Comparison of ENCODE assay signal across 12 cellular contexts in genomic region chr19:46953955-46954501, GRCh38.
DNase-seq lines count a peak whose midpoint lies in the region; ATAC-seq and TF ChIP-seq lines count a peak whose summit lies in the region.
"Had no signal": no experiment of that assay in that cellular context is flagged by ENCODE, and none has a peak within 500 bp of the region (broad histone marks: within the 10 kb centered on the region; RNA-seq: fewer than 3 reads in every experiment).

No MANE protein-coding gene starts in this region.

- peak overlapping the region; percentile 29 to 57 for H2BK12ac ChIP-seq in mesenchymal stem cell (ENCODE audit: low read length in 2 of 2)

- no peak for DNase-seq in activated naive CD4-positive, alpha-beta T cell treated with Interleukin-2 at 50 U/mL for 16 hours
- DNase-seq in mesenchymal stem cell (no peak), vagina (ENCODE audit: extremely low spot score in 2 of 2) (no peak), GOT3 (lab: John Stamatoyannopoulos, UW) (no peak)
- DNase-seq in stimulated activated naive B cell treated with anti-CD40 and anti-IgM and Interleukin-4, amounts not matched to agents 10 μg/mL and 1 μg/mL and 100 μg/mL, for 72 hours = no peak
- DNase-seq: AML-193; effector CD4-positive, alpha-beta T cell; NCI-H345; occipital lobe had no signal

- WGBS in mesenchymal stem cell = 96% methylated on average over 6 of the region's 6 CpGs

- no peak for TF ChIP-seq POLR2A in vagina (IDR thresholded peaks at IDR 0.05)

- peak overlapping the region; percentile 29 to 44 for H3K18ac ChIP-seq in mesenchymal stem cell (ENCODE audit: low read depth in 1 of 2, low read length in 2 of 2)

- H2BK15ac ChIP-seq in mesenchymal stem cell (ENCODE audit: low read depth, poor library complexity, severe bottlenecking) = peak overlapping the region; percentile 52

- peaks cover 15% of the 10 kb centered on the region for H3K4me1 ChIP-seq in mesenchymal stem cell (ENCODE audit: control insufficient read depth, insufficient read depth, low read depth, low read length)
- H3K4me1 ChIP-seq in vagina = peaks cover 71% of the 10 kb centered on the region

- TF ChIP-seq CTCF in vagina (IDR thresholded peaks at IDR 0.05) = no peak

- H3K36me3 Mint-ChIP-seq in activated naive CD4-positive, alpha-beta T cell treated with anti-CD3 and anti-CD28 coated beads, Interleukin-2, amount 50 U/mL, for 24 hours = no peaks in the 10 kb centered on the region
- peaks cover 10% of the 10 kb centered on the region for H3K36me3 Mint-ChIP-seq in activated T-helper 17 cell treated with anti-CD3 and anti-CD28 coated beads, Interleukin-2, amount 50 U/mL, for 72 hours (ENCODE audit: low read depth)
- peaks cover 14 to 28% of the 10 kb centered on the region in 2 donors for H3K36me3 Mint-ChIP-seq in stimulated activated naive B cell treated with anti-CD40 and anti-IgM and Interleukin-4, amounts not matched to agents 10 μg/mL and 1 μg/mL and 100 μg/mL, for 72 hours

- no peak overlapping the region for H3K4me2 ChIP-seq in mesenchymal stem cell (ENCODE audit: low read length, poor library complexity, severe bottlenecking)

- no peak overlapping the region for H3K4ac ChIP-seq in mesenchymal stem cell (ENCODE audit: low read depth in 1 of 2, low read length in 2 of 2)

- H3K79me1 ChIP-seq in mesenchymal stem cell (replicated peaks; ENCODE audit: low read length, poor library complexity, severe bottlenecking) = peaks cover 17% of the 10 kb centered on the region

- peak overlapping the region; percentile 86 for H3K27ac Mint-ChIP-seq in activated naive CD4-positive, alpha-beta T cell treated with anti-CD3 and anti-CD28 coated beads, Interleukin-2, amount 50 U/mL, for 24 hours
- peak overlapping the region; percentile 96 for H3K27ac Mint-ChIP-seq in activated T-helper 17 cell treated with anti-CD3 and anti-CD28 coated beads, Interleukin-2, amount 50 U/mL, for 72 hours
- no peak overlapping the region for H3K27ac Mint-ChIP-seq in stimulated activated naive B cell treated with anti-CD40 and anti-IgM and Interleukin-4, amounts not matched to agents 10 μg/mL and 1 μg/mL and 100 μg/mL, for 72 hours

- no peak overlapping the region for H2AK5ac ChIP-seq in mesenchymal stem cell (ENCODE audit: low read length, severe bottlenecking)

- H4K91ac ChIP-seq in mesenchymal stem cell (ENCODE audit: low read length) = peak overlapping the region; percentile 67

- peak overlapping the region; percentile 45 for H4K8ac ChIP-seq in mesenchymal stem cell (ENCODE audit: low read length)

- H3K4me3 Mint-ChIP-seq in activated naive CD4-positive, alpha-beta T cell treated with anti-CD3 and anti-CD28 coated beads, Interleukin-2, amount 50 U/mL, for 24 hours = peak overlapping the region; percentile 54
- peak overlapping the region; percentile 86 for H3K4me3 Mint-ChIP-seq in activated T-helper 17 cell treated with anti-CD3 and anti-CD28 coated beads, Interleukin-2, amount 50 U/mL, for 72 hours
- H3K4me3 Mint-ChIP-seq in stimulated activated naive B cell treated with anti-CD40 and anti-IgM and Interleukin-4, amounts not matched to agents 10 μg/mL and 1 μg/mL and 100 μg/mL, for 72 hours = no peak overlapping the region

- intact Hi-C loops in vagina (cut with DNase I) = no loop called here

- no peak overlapping the region for H2AFZ ChIP-seq in mesenchymal stem cell (ENCODE audit: low read depth, low read length)

- no peak overlapping the region for H3K23ac ChIP-seq in mesenchymal stem cell (ENCODE audit: low read length in 2 of 2)

- no peak overlapping the region for H2BK120ac ChIP-seq in mesenchymal stem cell (ENCODE audit: low read depth, low read length)

- H3K9ac ChIP-seq in mesenchymal stem cell (ENCODE audit: low read length) = no peak overlapping the region

- peak overlapping the region in 1 of 2 experiments; percentile 75 for H3K14ac ChIP-seq in mesenchymal stem cell (ENCODE audit: low read length in 2 of 2)

- H3K4me1 Mint-ChIP-seq in activated naive CD4-positive, alpha-beta T cell treated with anti-CD3 and anti-CD28 coated beads, Interleukin-2, amount 50 U/mL, for 24 hours = peaks cover 46% of the 10 kb centered on the region
- peaks cover 73% of the 10 kb centered on the region for H3K4me1 Mint-ChIP-seq in activated T-helper 17 cell treated with anti-CD3 and anti-CD28 coated beads, Interleukin-2, amount 50 U/mL, for 72 hours
- peaks cover 34 to 51% of the 10 kb centered on the region in 2 donors for H3K4me1 Mint-ChIP-seq in stimulated activated naive B cell treated with anti-CD40 and anti-IgM and Interleukin-4, amounts not matched to agents 10 μg/mL and 1 μg/mL and 100 μg/mL, for 72 hours

- H2BK5ac ChIP-seq in mesenchymal stem cell (ENCODE audit: low read depth, low read length, poor library complexity, severe bottlenecking) = no peak overlapping the region

- no peaks in the 10 kb centered on the region for H3K9me3 Mint-ChIP-seq in activated naive CD4-positive, alpha-beta T cell treated with anti-CD3 and anti-CD28 coated beads, Interleukin-2, amount 50 U/mL, for 24 hours
- no peaks in the 10 kb centered on the region for H3K9me3 Mint-ChIP-seq in activated T-helper 17 cell treated with anti-CD3 and anti-CD28 coated beads, Interleukin-2, amount 50 U/mL, for 72 hours
- H3K9me3 Mint-ChIP-seq in stimulated activated naive B cell treated with anti-CD40 and anti-IgM and Interleukin-4, amounts not matched to agents 10 μg/mL and 1 μg/mL and 100 μg/mL, for 72 hours = peaks cover 0 to 1% of the 10 kb centered on the region in 2 donors

- no peak overlapping the region for H3K4me3 ChIP-seq in mesenchymal stem cell (ENCODE audit: insufficient read depth in 1 of 2, low read depth in 1 of 2, low read length in 2 of 2)
- H3K4me3 ChIP-seq in vagina = no peak overlapping the region

- ATAC-seq in activated T-helper 17 cell treated with anti-CD3 and anti-CD28 coated beads, Interleukin-2, amount 50 U/mL, for 72 hours (replicated peaks) = no peak
- no peak for ATAC-seq in stimulated activated naive B cell treated with anti-CD40 and anti-IgM and Interleukin-4, amounts not matched to agents 10 μg/mL and 1 μg/mL and 100 μg/mL, for 72 hours (replicated peaks)
- ATAC-seq in HG03139 (IDR thresholded peaks at IDR 0.05; ENCODE audit: unreplicated experiment) = no peak

- no peaks in the 10 kb centered on the region for H3K27me3 ChIP-seq in mesenchymal stem cell (ENCODE audit: control insufficient read depth in 1 of 2, insufficient read depth in 1 of 2, low read length in 2 of 2)
- no peaks in the 10 kb centered on the region for H3K27me3 ChIP-seq in vagina

- H3K27me3 Mint-ChIP-seq in activated naive CD4-positive, alpha-beta T cell treated with anti-CD3 and anti-CD28 coated beads, Interleukin-2, amount 50 U/mL, for 24 hours = no peaks in the 10 kb centered on the region
- H3K27me3 Mint-ChIP-seq in activated T-helper 17 cell treated with anti-CD3 and anti-CD28 coated beads, Interleukin-2, amount 50 U/mL, for 72 hours = no peaks in the 10 kb centered on the region
- H3K27me3 Mint-ChIP-seq in stimulated activated naive B cell treated with anti-CD40 and anti-IgM and Interleukin-4, amounts not matched to agents 10 μg/mL and 1 μg/mL and 100 μg/mL, for 72 hours = no peaks in the 10 kb centered on the region

- H3K27ac ChIP-seq in mesenchymal stem cell (ENCODE audit: low read length, poor library complexity, severe bottlenecking) (no peak overlapping the region), vagina (peak overlapping the region; percentile 25)

- peaks cover 12 to 22% of the 10 kb centered on the region in 2 experiments for H3K36me3 ChIP-seq in mesenchymal stem cell (ENCODE audit: control insufficient read depth in 1 of 2, insufficient read depth in 2 of 2, low read depth in 1 of 2, low read length in 2 of 2)
- H3K36me3 ChIP-seq in vagina = no peaks in the 10 kb centered on the region

- H3K9me3 ChIP-seq in mesenchymal stem cell (ENCODE audit: control insufficient read depth, low read length) (no peaks in the 10 kb centered on the region), vagina (no peaks in the 10 kb centered on the region)

Comparison
In these comparisons a context has a peak if more than half of its experiments do, and no peak if none do; other contexts are left out.
1. H3K4me3 Mint-ChIP-seq: peak in activated naive CD4-positive, alpha-beta T cell treated with anti-CD3 and anti-CD28 coated beads, Interleukin-2, amount 50 U/mL, for 24 hours (single experiment) and activated T-helper 17 cell treated with anti-CD3 and anti-CD28 coated beads, Interleukin-2, amount 50 U/mL, for 72 hours (single experiment); none in stimulated activated naive B cell treated with anti-CD40 and anti-IgM and Interleukin-4, amounts not matched to agents 10 μg/mL and 1 μg/mL and 100 μg/mL, for 72 hours (0 of 2).